In the genomic region with DNA sequence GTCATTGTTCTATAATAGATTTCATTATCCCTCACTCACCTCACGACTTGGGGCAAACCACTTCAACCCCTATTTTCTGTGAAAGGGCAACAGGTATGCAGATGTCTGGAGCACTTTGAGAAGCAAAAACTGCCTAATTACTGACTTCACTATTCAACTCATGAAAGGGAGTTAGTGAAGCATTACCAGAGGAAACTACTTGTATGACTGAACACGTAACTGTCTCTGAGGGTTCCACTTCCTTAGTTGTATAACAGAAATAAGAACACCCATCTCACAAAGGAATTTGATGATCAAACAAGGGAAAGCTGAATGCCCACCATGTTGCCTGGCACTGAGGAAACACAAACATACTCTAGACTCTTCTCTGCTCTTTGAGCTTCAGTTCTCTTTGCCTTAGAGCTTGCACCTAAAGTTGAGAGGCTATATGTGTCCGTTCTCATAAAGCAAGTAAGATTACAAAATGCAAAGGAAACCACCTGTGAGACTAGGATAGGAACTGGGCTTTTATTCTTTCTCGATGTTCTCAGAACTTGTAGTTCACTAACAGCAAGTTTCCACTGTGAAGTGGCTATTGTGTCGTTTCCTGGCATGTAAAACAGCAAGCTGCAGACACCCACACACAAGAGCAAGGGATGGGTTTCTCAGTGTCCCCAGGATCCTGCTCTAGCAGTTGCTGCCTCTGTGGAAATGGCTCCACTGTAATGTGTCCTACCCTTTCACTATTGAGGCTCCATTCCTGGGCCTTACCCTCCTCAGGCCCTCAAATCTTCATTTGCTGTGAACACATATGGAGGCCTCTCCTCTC, we compare ENCODE assay signal across 8 cellular contexts. TPM values are rescaled to one million over a fixed set of nuclear protein-coding genes. Genes with fewer than 3 reads are reported as not detected.
A peak's percentile ranks its signal among the peaks of the same experiment; 100 is the strongest.
DNase-seq lines count a peak whose midpoint lies in the region; ATAC-seq and TF ChIP-seq lines count a peak whose summit lies in the region.

No MANE protein-coding gene starts in this region.

- H3K9me3 ChIP-seq in smooth muscle cell (replicated peaks; ENCODE audit: low read depth), result no peaks in the 10 kb centered on the region

- H3K27me3 Mint-ChIP-seq in activated naive CD4-positive, alpha-beta T cell treated with anti-CD3 and anti-CD28 coated beads for 36 hours (ENCODE audit: low read depth), result peaks cover 6% of the 10 kb centered on the region
- H3K27me3 Mint-ChIP-seq in nephron progenitor cell (ENCODE audit: low read depth, poor library complexity), result no peaks in the 10 kb centered on the region

- peak overlapping the region; percentile 98 for H3K4me3 Mint-ChIP-seq in activated naive CD4-positive, alpha-beta T cell treated with anti-CD3 and anti-CD28 coated beads for 36 hours
- H3K4me3 Mint-ChIP-seq in nephron progenitor cell, result no peak overlapping the region

- 87% methylated on average over 5 of the region's 5 CpGs for WGBS in smooth muscle cell (ENCODE audit: low lambda C conversion rate)

- no peak overlapping the region for H3K9ac ChIP-seq in smooth muscle cell (ENCODE audit: low read depth)

- H3K27me3 ChIP-seq in smooth muscle cell (ENCODE audit: low read depth), result no peaks in the 10 kb centered on the region

- H3K4me2 ChIP-seq in smooth muscle cell, result peak overlapping the region; percentile 14

- peak overlapping the region; percentile 97 for H3K27ac Mint-ChIP-seq in activated naive CD4-positive, alpha-beta T cell treated with anti-CD3 and anti-CD28 coated beads for 36 hours
- no peak overlapping the region for H3K27ac Mint-ChIP-seq in nephron progenitor cell

- no peaks in the 10 kb centered on the region for H3K9me3 Mint-ChIP-seq in activated naive CD4-positive, alpha-beta T cell treated with anti-CD3 and anti-CD28 coated beads for 36 hours
- H3K9me3 Mint-ChIP-seq in nephron progenitor cell, result no peaks in the 10 kb centered on the region

- H3F3A ChIP-seq in smooth muscle cell (ENCODE audit: low read depth), result no peaks in the 10 kb centered on the region

- CTCF ChIA-PET in activated naive CD4-positive, alpha-beta T cell treated with anti-CD3 and anti-CD28 coated beads for 36 hours (lab: Charles Lee), result interaction anchor here (0.6 to 1.5 kb wide), 7 partner anchors 15 to 220 kb away, joined by 3 to 5 read pairs (median 3); a partner anchor contains a TSS

- no peaks in the 10 kb centered on the region for H3K4me1 ChIP-seq in smooth muscle cell (ENCODE audit: low read depth)

- DNase-seq in GF-D8 (lab: John Stamatoyannopoulos, UW) (peak; percentile 77), smooth muscle cell (lab: John Stamatoyannopoulos, UW; ENCODE audit: unreplicated experiment) (no peak), nephron progenitor cell (no peak), Right ventricle myocardium superior (no peak), NCI-H1105 (lab: John Stamatoyannopoulos, UW) (no peak)
- peak; percentile 76 for DNase-seq in activated naive CD4-positive, alpha-beta T cell treated with anti-CD3 and anti-CD28 coated beads for 36 hours

- intact Hi-C loops in activated naive CD4-positive, alpha-beta T cell treated with anti-CD3 and anti-CD28 coated beads for 36 hours (cut with micrococcal nuclease), result loop anchor here (1.0 to 5.0 kb wide), 8 partner anchors 13 to 1000 kb away; a partner anchor contains a TSS
- intact Hi-C loops in Right ventricle myocardium superior (cut with DNase I), result loop anchor here (5.0 kb wide), 1 partner anchor 65 kb away; a partner anchor contains a TSS

- no peak overlapping the region for H3K27ac ChIP-seq in smooth muscle cell (ENCODE audit: low read depth)

- TF ChIP-seq CTCF in smooth muscle cell (IDR thresholded peaks at IDR 0.05; ENCODE audit: borderline replicate concordance, insufficient read depth, poor library complexity, severe bottlenecking), result no peak
- TF ChIP-seq CTCF in nephron progenitor cell (IDR thresholded peaks at IDR 0.05), result no peak

- peaks cover 55% of the 10 kb centered on the region for H3K4me1 Mint-ChIP-seq in activated naive CD4-positive, alpha-beta T cell treated with anti-CD3 and anti-CD28 coated beads for 36 hours (ENCODE audit: low read depth)
- peaks cover 59% of the 10 kb centered on the region for H3K4me1 Mint-ChIP-seq in nephron progenitor cell

- H4K20me1 ChIP-seq in smooth muscle cell (ENCODE audit: low read depth), result peaks cover 40% of the 10 kb centered on the region

- H3K36me3 ChIP-seq in smooth muscle cell (ENCODE audit: low read depth), result no peaks in the 10 kb centered on the region

- H3K36me3 Mint-ChIP-seq in activated naive CD4-positive, alpha-beta T cell treated with anti-CD3 and anti-CD28 coated beads for 36 hours (ENCODE audit: low read depth), result peaks cover 42% of the 10 kb centered on the region
- peaks cover 34% of the 10 kb centered on the region for H3K36me3 Mint-ChIP-seq in nephron progenitor cell (ENCODE audit: low read depth)

- no peak overlapping the region for H2AFZ ChIP-seq in smooth muscle cell (ENCODE audit: low read depth)

- no peak overlapping the region for H3K4me3 ChIP-seq in smooth muscle cell

- H3K79me2 ChIP-seq in smooth muscle cell (ENCODE audit: low read depth), result peaks cover 41% of the 10 kb centered on the region

- ATAC-seq in GM19452 (IDR thresholded peaks at IDR 0.05; ENCODE audit: unreplicated experiment), result peak; percentile 58
- peak; percentile 55 for ATAC-seq in HG03442 (IDR thresholded peaks at IDR 0.05; ENCODE audit: unreplicated experiment)
- no peak for ATAC-seq in Right ventricle myocardium superior (ENCODE audit: poor library complexity)

RNA-seq across cellular contexts. Expression of a gene that starts 2.6 kb away (rescaled TPM):
- total RNA-seq in activated naive CD4-positive, alpha-beta T cell treated with anti-CD3 and anti-CD28 coated beads for 36 hours, result 10 to 100 TPM; 50.4 to 53.1 TPM
- 32.7 and 63.0 TPM in 2 replicates for total RNA-seq in smooth muscle cell
- 43.7 and 44.3 TPM in 2 replicates for polyA plus RNA-seq in smooth muscle cell
- total RNA-seq in Right ventricle myocardium superior, result 4.8 TPM

Comparison
In these comparisons a context has a peak if more than half of its experiments do, and no peak if none do; other contexts are left out.
1. DNase-seq: peak in GF-D8 (single experiment) and activated naive CD4-positive, alpha-beta T cell treated with anti-CD3 and anti-CD28 coated beads for 36 hours (single experiment); none in smooth muscle cell (single experiment), nephron progenitor cell (single experiment), Right ventricle myocardium superior (single experiment) and NCI-H1105 (single experiment).